Comparison of ENCODE assay signal across 15 cellular contexts in genomic region chr3:150174179-150174578, GRCh38.
DNase-seq lines count a peak whose midpoint lies in the region; ATAC-seq, FAIRE-seq and TF ChIP-seq lines count a peak whose summit lies in the region.
"Had no signal": no experiment of that assay in that cellular context is flagged by ENCODE, and none has a peak within 500 bp of the region (broad histone marks: within the 10 kb centered on the region; RNA-seq: fewer than 3 reads in every experiment).

No MANE protein-coding gene starts in this region.

- in situ Hi-C loops in GM12878 (cut with MboI): no loop called here

- H3K4me1 ChIP-seq in GM12878 (ENCODE audit: control insufficient read depth, insufficient read depth, low read length): 0 out of 2 replicates have a peak, but pooled peaks cover 4% of the 10 kb centered on the region
- no peaks in the 10 kb centered on the region for H3K4me1 ChIP-seq in aorta (ENCODE audit: control insufficient read depth in 1 of 2, insufficient read depth in 2 of 2, low read length in 2 of 2)

- H4K20me1 ChIP-seq in GM12878 (ENCODE audit: control insufficient read depth, insufficient read depth): no peaks in the 10 kb centered on the region

- intact Hi-C loops in GM12878 (cut with micrococcal nuclease; ENCODE audit: unreplicated experiment): no loop called here
- intact Hi-C loops in Calu3 (cut with micrococcal nuclease; ENCODE audit: unreplicated experiment): no loop called here
- intact Hi-C loops in aorta (cut with DNase I): no loop called here

- H3K27me3 ChIP-seq in GM12878 (replicated peaks in 1 of 2; ENCODE audit: control insufficient read depth in 2 of 2, insufficient read depth in 2 of 2, low read length in 1 of 2): no peaks in the 10 kb centered on the region
- no peaks in the 10 kb centered on the region for H3K27me3 ChIP-seq in aorta (ENCODE audit: control insufficient read depth in 1 of 2, insufficient read depth in 2 of 2, low read length in 1 of 2)

- no peak overlapping the region for H3K4me3 ChIP-seq in GM12878
- no peak overlapping the region for H3K4me3 ChIP-seq in aorta (ENCODE audit: low read length in 2 of 2)
- H3K4me3 ChIP-seq: GM23248 had no signal

- H3K4me3 Mint-ChIP-seq in Calu3 (ENCODE audit: low read depth, unreplicated experiment): no peak overlapping the region

- no peak overlapping the region for H3K27ac Mint-ChIP-seq in Calu3 (ENCODE audit: unreplicated experiment)

- CTCF ChIA-PET in GM12878 (lab: Yijun Ruan, JAX) (interaction anchor here (0.8 to 2.8 kb wide), 5 partner anchors 10 to 408 kb away, joined by 3 to 6 read pairs (median 4); no protein-coding TSS in a partner anchor), Calu3 (lab: Charles Lee) (no interaction called here)

- H3K9me3 ChIP-seq in GM12878 (replicated peaks; ENCODE audit: control insufficient read depth, insufficient read depth, low read length): no peaks in the 10 kb centered on the region; the same call in 2 of the 3 replicates
- H3K9me3 ChIP-seq in aorta (ENCODE audit: control insufficient read depth, low read length): no peaks in the 10 kb centered on the region

- peaks cover 25% of the 10 kb centered on the region for H3K27me3 Mint-ChIP-seq in Calu3 (ENCODE audit: unreplicated experiment)

- DNase-seq in CD1c-positive myeloid dendritic cell (ENCODE audit: extremely low spot score) (peak; percentile 1), GM12878 (ENCODE audit: low read depth, low spot score) (no peak), iris pigment epithelial cell (ENCODE audit: low read depth) (peak; percentile 49), NCI-H1048 (lab: John Stamatoyannopoulos, UW) (no peak), Calu3 (no peak), aorta (no peak)
- DNase-seq: DMS 273 treated with DMSO at 0.1 percent for 48 hours, GM23248, H7 had no signal

- H3K27ac ChIP-seq in GM12878 (ENCODE audit: control insufficient read depth, insufficient read depth) (no peak overlapping the region), aorta (ENCODE audit: low read depth in 1 of 2, low read length in 2 of 2) (no peak overlapping the region)
- H3K27ac ChIP-seq: 22Rv1, GM23248 had no signal

- H3K9ac ChIP-seq in GM12878 (ENCODE audit: control insufficient read depth, insufficient read depth, low read length): no peak overlapping the region
- H3K9ac ChIP-seq: GM23248 had no signal

- no peaks in the 10 kb centered on the region for H3K36me3 Mint-ChIP-seq in Calu3 (ENCODE audit: insufficient read depth, unreplicated experiment)
- H3K36me3 Mint-ChIP-seq: CD14-positive monocyte had no signal

- no peaks in the 10 kb centered on the region for H3K9me3 Mint-ChIP-seq in Calu3 (ENCODE audit: low read depth, unreplicated experiment)
- H3K9me3 Mint-ChIP-seq: CD14-positive monocyte had no signal

- no peak for FAIRE-seq in GM12878 (lab: Jason Lieb, UNC)
- FAIRE-seq: GM12892, GM19239 had no signal

- TF ChIP-seq CTCF in GM12878 (IDR thresholded peaks at IDR 0.05 in 2 of 3, conservative IDR thresholded peaks at IDR 0.05 in 1 of 3; ENCODE audit: control insufficient read depth in 2 of 3, extremely low read depth in 1 of 3, insufficient read depth in 1 of 3, low read depth in 3 of 3, low read length in 3 of 3) (no peak), Calu3 (IDR thresholded peaks at IDR 0.05; ENCODE audit: unreplicated experiment) (no peak)

- 0% methylated on average over 1 of the region's 1 CpG for WGBS in GM12878 (ENCODE audit: insufficient coverage, insufficient replicate concordance, low lambda C conversion rate, missing lambda C conversion rate)
- WGBS in aorta, 2 donors: 77 to 91% methylated on average over 1 of the region's 1 CpG

- TF ChIP-seq POLR2A in GM12878 (IDR thresholded peaks at IDR 0.05; ENCODE audit: low read depth, low read length): no peak

- H3K36me3 ChIP-seq in GM12878 (ENCODE audit: control insufficient read depth in 2 of 2, insufficient read depth in 2 of 2, low read length in 1 of 2) (no peaks in the 10 kb centered on the region), aorta (ENCODE audit: control insufficient read depth in 1 of 2, insufficient read depth in 2 of 2, low read length in 1 of 2) (no peaks in the 10 kb centered on the region)

- no peak overlapping the region for H3K4me2 ChIP-seq in GM12878 (ENCODE audit: control insufficient read depth, insufficient read depth)

- no peak for TF ChIP-seq RAD21 in Ishikawa (IDR thresholded peaks at IDR 0.05; ENCODE audit: low read depth)
- no peak for TF ChIP-seq RAD21 in GM12878 (IDR thresholded peaks at IDR 0.05; ENCODE audit: insufficient read depth, low read depth, low read length)

- no peak for ATAC-seq in GM12878
- ATAC-seq in GM19455 (IDR thresholded peaks at IDR 0.05; ENCODE audit: unreplicated experiment): no peak
- no peak for ATAC-seq in aorta (ENCODE audit: low FRiP score)

- H3K4me1 Mint-ChIP-seq in Calu3 (ENCODE audit: low read depth, unreplicated experiment): peaks cover 2% of the 10 kb centered on the region

- TF ChIP-seq EP300 in Ishikawa (IDR thresholded peaks at IDR 0.05; ENCODE audit: borderline replicate concordance) (no peak), GM12878 (IDR thresholded peaks at IDR 0.05; ENCODE audit: borderline replicate concordance in 1 of 2, control insufficient read depth in 1 of 2, low read depth in 2 of 2, low read length in 2 of 2) (no peak)

- RAD21 ChIA-PET in GM12878 (lab: Charles Lee; ENCODE audit: unreplicated experiment): interaction anchor here (0.8 to 2.4 kb wide), 2 partner anchors 10 to 207 kb away, joined by 3 to 11 read pairs; no protein-coding TSS in a partner anchor

- POLR2A ChIA-PET in GM12878 (lab: Charles Lee): no interaction called here

- no peak overlapping the region for H2AFZ ChIP-seq in GM12878 (ENCODE audit: control insufficient read depth, low read depth, low read length)
- H2AFZ ChIP-seq: GM23248 had no signal

- BruUV-seq in GM12878 (replicated peaks; lab: Mats Ljungman, UMichigan) (no TSS peak), Calu3 (replicated peaks; lab: Mats Ljungman, UMichigan) (no TSS peak)

- no peaks in the 10 kb centered on the region for H3K79me2 ChIP-seq in GM12878 (ENCODE audit: control insufficient read depth, insufficient read depth, low read length)

- SMC1A ChIA-PET in GM12878 (lab: Charles Lee; ENCODE audit: uncharacterized antibody, unreplicated experiment): interaction anchor here (0.9 to 1.6 kb wide), 6 partner anchors 10 to 237 kb away, joined by 3 to 7 read pairs (median 3); no protein-coding TSS in a partner anchor

TF ChIP-seq in Ishikawa, 13 proteins besides CTCF, POLR2A, EP300 and RAD21:
- no peak for TF ChIP-seq CREB1 (IDR thresholded peaks at IDR 0.05; ENCODE audit: low read depth)
- TF ChIP-seq NFIC (IDR thresholded peaks at IDR 0.05): no peak
- TF ChIP-seq, protein P1, sequence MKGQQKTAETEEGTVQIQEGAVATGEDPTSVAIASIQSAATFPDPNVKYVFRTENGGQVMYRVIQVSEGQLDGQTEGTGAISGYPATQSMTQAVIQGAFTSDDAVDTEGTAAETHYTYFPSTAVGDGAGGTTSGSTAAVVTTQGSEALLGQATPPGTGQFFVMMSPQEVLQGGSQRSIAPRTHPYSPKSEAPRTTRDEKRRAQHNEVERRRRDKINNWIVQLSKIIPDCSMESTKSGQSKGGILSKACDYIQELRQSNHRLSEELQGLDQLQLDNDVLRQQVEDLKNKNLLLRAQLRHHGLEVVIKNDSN (IDR thresholded peaks at IDR 0.05): 0 out of 2 replicates have a peak, but pooled peaks have one; percentile 20
- no peak for TF ChIP-seq EGR1 (IDR thresholded peaks at IDR 0.05)

TF ChIP-seq in GM12878, 131 proteins besides CTCF, POLR2A, EP300 and RAD21:
- peak; percentile 48; the same call in 1 of the 2 replicates for TF ChIP-seq RAD51 (IDR thresholded peaks at IDR 0.05)
- no peak for TF ChIP-seq SIN3A (IDR thresholded peaks at IDR 0.05; ENCODE audit: low read depth, low read length)
- peak; percentile 40; the same call in 1 of the 2 replicates for TF ChIP-seq ZNF24 (IDR thresholded peaks at IDR 0.05)
- no peak for TF ChIP-seq ETV6 (conservative IDR thresholded peaks at IDR 0.05 in 1 of 2, IDR thresholded peaks at IDR 0.05 in 1 of 2; ENCODE audit: borderline replicate concordance in 1 of 2, low read depth in 1 of 2)
TF ChIP-seq in GM12878: peak in this region for 2.

Comparison
In these comparisons a context has a peak if more than half of its experiments do, and no peak if none do; other contexts are left out.
1. DNase-seq: peak in CD1c-positive myeloid dendritic cell (single experiment) and iris pigment epithelial cell (single experiment); none in GM12878 (single experiment), NCI-H1048 (single experiment), Calu3 (single experiment) and aorta (0 of 2).